In genomic region chr2:111239581-111240249, GRCh38 we compare ENCODE assay signal across 23 cellular contexts.
A peak's percentile ranks its signal among the peaks of the same experiment; 100 is the strongest.
DNase-seq lines count a peak whose midpoint lies in the region; ATAC-seq, FAIRE-seq and TF ChIP-seq lines count a peak whose summit lies in the region.
"Had no signal": no experiment of that assay in that cellular context is flagged by ENCODE, and none has a peak within 500 bp of the region (broad histone marks: within the 10 kb centered on the region; RNA-seq: fewer than 3 reads in every experiment).

No MANE protein-coding gene starts in this region.

- H3K9me3 ChIP-seq in HEK293 (ENCODE audit: control insufficient read depth, insufficient read depth, low read depth, low read length) (no peaks in the 10 kb centered on the region), GM12878 (replicated peaks; ENCODE audit: control insufficient read depth, insufficient read depth, low read length) (no peaks in the 10 kb centered on the region; the same call in 2 of the 3 replicates)
- H3K9me3 ChIP-seq: Peyer's patch had no signal

- peaks cover 2% of the 10 kb centered on the region for H3K27me3 Mint-ChIP-seq in activated CD4-positive, alpha-beta T cell treated with anti-CD3 and anti-CD28 coated beads, Interleukin-2, amount 10 ng/mL, durations not matched to agents 24 days and 14 days

- TF ChIP-seq CTCF in HEK293 (tag by site-specific recombination; IDR thresholded peaks at IDR 0.05) (no peak), GM12878 (IDR thresholded peaks at IDR 0.05 in 2 of 3, conservative IDR thresholded peaks at IDR 0.05 in 1 of 3; ENCODE audit: control insufficient read depth in 2 of 3, extremely low read depth in 1 of 3, insufficient read depth in 1 of 3, low read depth in 3 of 3, low read length in 3 of 3) (no peak)

- no TSS peak for BruUV-seq in GM12878 (replicated peaks; lab: Mats Ljungman, UMichigan)

- peak; percentile 58 for DNase-seq in activated CD4-positive, alpha-beta T cell treated with anti-CD3 and anti-CD28 coated beads, Interleukin-2, amount 10 ng/mL, durations not matched to agents 24 days and 14 days
- DNase-seq in activated CD4-positive, alpha-beta T cell treated with anti-CD3 and anti-CD28 coated beads for 48 hours = no peak
- DNase-seq in GM12878 (ENCODE audit: low read depth, low spot score) (no peak), urothelium cell line (ENCODE audit: low spot score) (no peak), AG08395 (ENCODE audit: low spot score) (no peak), hippocampal formation (lab: John Stamatoyannopoulos, UW) (no peak)
- DNase-seq: 8988T, ACHN, Calu3, DMS79 treated with DMSO at 0.1 percent for 48 hours, GF-D8, GM23248, H7, KG1, MM.1S, NCI-H2029, NCI-H446, NCI-H524 treated with DMSO at 0.1 percent for 48 hours, Peyer's patch, SHP77 treated with DMSO at 0.1 percent for 48 hours had no signal

- no peaks in the 10 kb centered on the region for H4K20me1 ChIP-seq in GM12878 (ENCODE audit: control insufficient read depth, insufficient read depth)

- no peak for TF ChIP-seq RAD21 in GM12878 (IDR thresholded peaks at IDR 0.05; ENCODE audit: insufficient read depth, low read depth, low read length)

- H3K27me3 ChIP-seq in GM12878 (replicated peaks in 1 of 2; ENCODE audit: control insufficient read depth in 2 of 2, insufficient read depth in 2 of 2, low read length in 1 of 2) = no peaks in the 10 kb centered on the region
- H3K27me3 ChIP-seq: Peyer's patch had no signal

- TF ChIP-seq EP300 in GM12878 (IDR thresholded peaks at IDR 0.05; ENCODE audit: borderline replicate concordance in 1 of 2, control insufficient read depth in 1 of 2, low read depth in 2 of 2, low read length in 2 of 2) = no peak

- no peak for TF ChIP-seq POLR2A in GM12878 (IDR thresholded peaks at IDR 0.05; ENCODE audit: low read depth, low read length)

- SMC1A ChIA-PET in GM12878 (lab: Charles Lee; ENCODE audit: uncharacterized antibody, unreplicated experiment) = interaction anchor here (0.6 to 2.6 kb wide), 13 partner anchors 11 to 146 kb away, joined by 3 to 19 read pairs (median 5); no protein-coding TSS in a partner anchor

- no peak overlapping the region for H3K9ac ChIP-seq in GM12878 (ENCODE audit: control insufficient read depth, insufficient read depth, low read length)
- H3K9ac ChIP-seq: GM23248 had no signal

- H3K27ac Mint-ChIP-seq in activated CD4-positive, alpha-beta T cell treated with anti-CD3 and anti-CD28 coated beads, Interleukin-2, amount 10 ng/mL, durations not matched to agents 24 days and 14 days = peak overlapping the region; percentile 91

- peak overlapping the region; percentile 63 for H3K4me3 Mint-ChIP-seq in activated CD4-positive, alpha-beta T cell treated with anti-CD3 and anti-CD28 coated beads, Interleukin-2, amount 10 ng/mL, durations not matched to agents 24 days and 14 days

- ATAC-seq in GM12878 = peak; percentile 22

- H3K36me3 ChIP-seq in HEK293 (ENCODE audit: control insufficient read depth in 2 of 2, insufficient read depth in 1 of 2, low read length in 2 of 2) (no peaks in the 10 kb centered on the region), GM12878 (ENCODE audit: control insufficient read depth in 2 of 2, insufficient read depth in 2 of 2, low read length in 1 of 2) (no peaks in the 10 kb centered on the region)
- H3K36me3 ChIP-seq: Peyer's patch had no signal

- H3K4me3 ChIP-seq in HEK293 (ENCODE audit: low read depth, low read length) (no peak overlapping the region), GM12878 (no peak overlapping the region)
- H3K4me3 ChIP-seq: GM23248, Peyer's patch, SK-N-MC had no signal

- peaks cover 13% of the 10 kb centered on the region for H3K9me3 Mint-ChIP-seq in activated CD4-positive, alpha-beta T cell treated with anti-CD3 and anti-CD28 coated beads, Interleukin-2, amount 10 ng/mL, durations not matched to agents 24 days and 14 days

- peaks cover 25% of the 10 kb centered on the region for H3K36me3 Mint-ChIP-seq in activated CD4-positive, alpha-beta T cell treated with anti-CD3 and anti-CD28 coated beads, Interleukin-2, amount 10 ng/mL, durations not matched to agents 24 days and 14 days (ENCODE audit: low read depth)

- WGBS in GM12878 (ENCODE audit: insufficient coverage, insufficient replicate concordance, low lambda C conversion rate, missing lambda C conversion rate) = 82% methylated on average over 3 of the region's 3 CpGs

- CTCF ChIA-PET in HEK293 (lab: Yijun Ruan, JAX) (no interaction called here), GM12878 (lab: Yijun Ruan, JAX) (interaction anchor here (1.0 to 3.3 kb wide), 4 partner anchors 20 to 45 kb away, joined by 3 to 12 read pairs (median 4); no protein-coding TSS in a partner anchor)

- no peaks in the 10 kb centered on the region for H3K79me2 ChIP-seq in GM12878 (ENCODE audit: control insufficient read depth, insufficient read depth, low read length)

- RAD21 ChIA-PET in GM12878 (lab: Charles Lee; ENCODE audit: unreplicated experiment) = interaction anchor here (0.7 to 2.8 kb wide), 5 partner anchors 11 to 45 kb away, joined by 3 to 14 read pairs (median 5); no protein-coding TSS in a partner anchor

- H3K4me1 ChIP-seq in HEK293 (ENCODE audit: control insufficient read depth, insufficient read depth, low read length) (no peaks in the 10 kb centered on the region), GM12878 (ENCODE audit: control insufficient read depth, insufficient read depth, low read length) (peaks cover 9% of the 10 kb centered on the region)
- H3K4me1 ChIP-seq: Peyer's patch had no signal

- intact Hi-C loops in activated CD4-positive, alpha-beta T cell treated with anti-CD3 and anti-CD28 coated beads, Interleukin-2, amount 10 ng/mL, durations not matched to agents 24 days and 14 days (cut with micrococcal nuclease) = loop anchor here (5.0 kb wide), 2 partner anchors 32 to 72 kb away; no protein-coding TSS in a partner anchor
- intact Hi-C loops in GM12878 (cut with micrococcal nuclease; ENCODE audit: unreplicated experiment) = loop anchor here (2.0 kb wide), 1 partner anchor 31 kb away; no protein-coding TSS in a partner anchor

- H3K4me2 ChIP-seq in GM12878 (ENCODE audit: control insufficient read depth, insufficient read depth) = peak overlapping the region; percentile 12

- FAIRE-seq in GM12878 (lab: Jason Lieb, UNC) (no peak), urothelium cell line (lab: Jason Lieb, UNC) (peak; percentile 80)
- FAIRE-seq: HTR-8/SVneo had no signal

- H2AFZ ChIP-seq in GM12878 (ENCODE audit: control insufficient read depth, low read depth, low read length) = no peak overlapping the region
- H2AFZ ChIP-seq: GM23248 had no signal

- in situ Hi-C loops in GM12878 (cut with MboI) = no loop called here

- POLR2A ChIA-PET in HEK293 (lab: Yijun Ruan, JAX) = no interaction called here
- POLR2A ChIA-PET in GM12878 (lab: Charles Lee) = interaction anchor here (0.8 to 1.3 kb wide), 5 partner anchors 10 to 71 kb away, joined by 3 to 5 read pairs (median 4); no protein-coding TSS in a partner anchor

- H3K4me1 Mint-ChIP-seq in activated CD4-positive, alpha-beta T cell treated with anti-CD3 and anti-CD28 coated beads, Interleukin-2, amount 10 ng/mL, durations not matched to agents 24 days and 14 days = peaks cover 31% of the 10 kb centered on the region

- H3K27ac ChIP-seq in HEK293 (ENCODE audit: extremely low read depth, low read depth, low read length) = no peak overlapping the region
- no peak overlapping the region for H3K27ac ChIP-seq in GM12878 (ENCODE audit: control insufficient read depth, insufficient read depth)
- H3K27ac ChIP-seq: GM23248, Peyer's patch, SK-N-MC had no signal

TF ChIP-seq in HEK293, 187 proteins besides CTCF, POLR2A, EP300 and RAD21 (continues in another document):
- TF ChIP-seq ZNF513 (tag by site-specific recombination; IDR thresholded peaks at IDR 0.05) (no peak), ZNF837 (tag by site-specific recombination; IDR thresholded peaks at IDR 0.05) (no peak)

TF ChIP-seq in GM12878, 131 proteins besides CTCF, POLR2A, EP300 and RAD21:
- TF ChIP-seq ATF7 (IDR thresholded peaks at IDR 0.05; ENCODE audit: low read depth) (peak; percentile 77), IKZF2 (IDR thresholded peaks at IDR 0.05) (0 out of 4 replicates have a peak, but pooled peaks of 1 of the 2 experiments have one; percentile 1), ZBTB33 (IDR thresholded peaks at IDR 0.05) (no peak)
TF ChIP-seq in GM12878: peak in this region for 2.
